13 cellular contexts compared by ENCODE assay signal in genomic region chr3:118850687-118851086, GRCh38.
DNase-seq lines count a peak whose midpoint lies in the region; ATAC-seq and TF ChIP-seq lines count a peak whose summit lies in the region.
"Had no signal": no experiment of that assay in that cellular context is flagged by ENCODE, and none has a peak within 500 bp of the region (broad histone marks: within the 10 kb centered on the region; RNA-seq: fewer than 3 reads in every experiment).

No MANE protein-coding gene starts in this region.

- no peak overlapping the region for H3K4me2 ChIP-seq in mesendoderm (ENCODE audit: low read length)
- H3K4me2 ChIP-seq: BLaER1 treated with 17β-estradiol and CSF1 and Interleukin-3, amounts not matched to agents 10 nM and 100 nM had no signal

- H2BK5ac ChIP-seq in mesendoderm (ENCODE audit: low read length) = no peak overlapping the region

- DNase-seq in H7 (peak; percentile 29), Panc1 (ENCODE audit: low read depth, low spot score) (no peak), esophagus muscularis mucosa (ENCODE audit: extremely low spot score) (peak; percentile 26), mesendoderm (peak; percentile 27), NCI-H510A treated with DMSO at 0.1 percent for 48 hours (lab: John Stamatoyannopoulos, UW) (no peak)
- DNase-seq: ACHN; CD4-positive, CD25-positive, alpha-beta regulatory T cell; DMS79 treated with DMSO at 0.1 percent for 48 hours; EL had no signal

- intact Hi-C loops in Panc1 (cut with micrococcal nuclease; ENCODE audit: unreplicated experiment) (no loop called here), esophagus muscularis mucosa (cut with DNase I) (no loop called here)

- H3K23ac ChIP-seq in mesendoderm (ENCODE audit: low read length) = no peak overlapping the region

- H3K4me1 ChIP-seq in Panc1 (ENCODE audit: control insufficient read depth, insufficient read depth, low read length) = no peaks in the 10 kb centered on the region
- no peaks in the 10 kb centered on the region for H3K4me1 ChIP-seq in esophagus muscularis mucosa
- H3K4me1 ChIP-seq in mesendoderm (ENCODE audit: control insufficient read depth, low read depth, low read length) = no peaks in the 10 kb centered on the region
- H3K4me1 ChIP-seq: BLaER1 treated with 17β-estradiol and CSF1 and Interleukin-3, amounts not matched to agents 10 nM and 100 nM had no signal

- no peak overlapping the region for H2BK120ac ChIP-seq in mesendoderm (ENCODE audit: low read depth, low read length)

- no peak overlapping the region for H3K18ac ChIP-seq in mesendoderm (ENCODE audit: low read length)

- H3K36me3 ChIP-seq in H7 (replicated peaks; ENCODE audit: control insufficient read depth, insufficient read depth, low read length) (no peaks in the 10 kb centered on the region; the same call in 1 of the 2 replicates), Panc1 (ENCODE audit: control insufficient read depth, insufficient read depth, low read length) (no peaks in the 10 kb centered on the region), esophagus muscularis mucosa (no peaks in the 10 kb centered on the region), mesendoderm (ENCODE audit: control insufficient read depth, insufficient read depth, low read length) (no peaks in the 10 kb centered on the region)
- H3K36me3 ChIP-seq: BLaER1 treated with 17β-estradiol and CSF1 and Interleukin-3, amounts not matched to agents 10 nM and 100 nM had no signal

- no peak overlapping the region for H2AK5ac ChIP-seq in mesendoderm (ENCODE audit: low read length)

- H3K4ac ChIP-seq in mesendoderm (ENCODE audit: low read depth, low read length) = no peak overlapping the region

- 84% methylated on average over 10 of the region's 10 CpGs for WGBS in esophagus muscularis mucosa
- WGBS in mesendoderm (ENCODE audit: extremely low coverage, insufficient coverage, low lambda C conversion rate) = no CpG with 5 or more reads among the region's 10 CpGs

- H3K27ac ChIP-seq in Panc1 (ENCODE audit: low read length) (no peak overlapping the region), esophagus muscularis mucosa (replicated peaks in 1 of 4) (no peak overlapping the region), mesendoderm (ENCODE audit: low read depth, low read length) (no peak overlapping the region)
- H3K27ac ChIP-seq: BLaER1 treated with 17β-estradiol and CSF1 and Interleukin-3, amounts not matched to agents 10 nM and 100 nM; HL-60 had no signal

- peak; percentile 33 for TF ChIP-seq CTCF in Panc1 (IDR thresholded peaks at IDR 0.05)
- no peak for TF ChIP-seq CTCF in esophagus muscularis mucosa (IDR thresholded peaks at IDR 0.05)

- no peak for TF ChIP-seq EP300 in esophagus muscularis mucosa (IDR thresholded peaks at IDR 0.05)

- no peak overlapping the region for H3K9ac ChIP-seq in mesendoderm (ENCODE audit: low read length)
- H3K9ac ChIP-seq: BLaER1 treated with 17β-estradiol and CSF1 and Interleukin-3, amounts not matched to agents 10 nM and 100 nM had no signal

- H3K4me3 ChIP-seq in H7 (ENCODE audit: insufficient read depth, low read depth, low read length) = no peak overlapping the region
- H3K4me3 ChIP-seq in Panc1 (ENCODE audit: low read depth in 2 of 2, low read length in 2 of 2) = no peak overlapping the region
- no peak overlapping the region for H3K4me3 ChIP-seq in esophagus muscularis mucosa
- H3K4me3 ChIP-seq in mesendoderm (ENCODE audit: low read length) = no peak overlapping the region
- H3K4me3 ChIP-seq: BLaER1 treated with 17β-estradiol and CSF1 and Interleukin-3, amounts not matched to agents 10 nM and 100 nM had no signal

- H3K56ac ChIP-seq in mesendoderm (ENCODE audit: low read length) = no peak overlapping the region

- H3K9me3 ChIP-seq in Panc1 (ENCODE audit: control insufficient read depth, insufficient read depth, low read depth, low read length) (no peaks in the 10 kb centered on the region), esophagus muscularis mucosa (no peaks in the 10 kb centered on the region)

- POLR2A ChIA-PET in Panc1 (lab: Charles Lee) = no interaction called here

- H4K8ac ChIP-seq in mesendoderm (ENCODE audit: low read depth, low read length) = no peak overlapping the region

- no peaks in the 10 kb centered on the region for H3K79me1 ChIP-seq in mesendoderm (ENCODE audit: low read length)

- no TSS peak for BruUV-seq in Panc1 (replicated peaks; lab: Mats Ljungman, UMichigan)

- no peaks in the 10 kb centered on the region for H3K79me2 ChIP-seq in mesendoderm (ENCODE audit: control insufficient read depth, insufficient read depth, low read length)

- ATAC-seq in Panc1 (no peak), HG02884 (IDR thresholded peaks at IDR 0.05; ENCODE audit: unreplicated experiment) (no peak), GM19463 (IDR thresholded peaks at IDR 0.05; ENCODE audit: unreplicated experiment) (no peak)

- in situ Hi-C loops in Panc1 (cut with HindIII; ENCODE audit: low pct_unique_long_range_greater_than_20kb, low sequenced_read_pairs) = no loop called here

- H3K27me3 ChIP-seq in H7 (ENCODE audit: control insufficient read depth, insufficient read depth, low read length) = no peaks in the 10 kb centered on the region
- no peaks in the 10 kb centered on the region for H3K27me3 ChIP-seq in Panc1 (ENCODE audit: control insufficient read depth, insufficient read depth, low read length)
- no peaks in the 10 kb centered on the region for H3K27me3 ChIP-seq in esophagus muscularis mucosa
- no peaks in the 10 kb centered on the region for H3K27me3 ChIP-seq in mesendoderm (ENCODE audit: insufficient read depth, low read length, poor library complexity)
- H3K27me3 ChIP-seq: BLaER1 treated with 17β-estradiol and CSF1 and Interleukin-3, amounts not matched to agents 10 nM and 100 nM had no signal

- TF ChIP-seq POLR2A in esophagus muscularis mucosa (IDR thresholded peaks at IDR 0.05; ENCODE audit: low read depth) = no peak

- H4K5ac ChIP-seq in mesendoderm (ENCODE audit: low read length) = no peak overlapping the region

- H2BK15ac ChIP-seq in mesendoderm (replicated peaks; ENCODE audit: low read depth) = no peak overlapping the region

- CTCF ChIA-PET in Panc1 (lab: Charles Lee) = no interaction called here

Comparison
In these comparisons a context has a peak if more than half of its experiments do, and no peak if none do; other contexts are left out.
1. DNase-seq: peak in H7 (single experiment), esophagus muscularis mucosa (single experiment) and mesendoderm (single experiment); none in Panc1 (single experiment) and NCI-H510A treated with DMSO at 0.1 percent for 48 hours (single experiment).